Comparison of ENCODE assay signal across 10 cellular contexts in genomic region chr7:142855756-142856564, GRCh38. TPM values are rescaled to one million over a fixed set of nuclear protein-coding genes. Genes with fewer than 3 reads are reported as not detected.
DNase-seq lines count a peak whose midpoint lies in the region; ATAC-seq and TF ChIP-seq lines count a peak whose summit lies in the region.
"Had no signal": no experiment of that assay in that cellular context is flagged by ENCODE, and none has a peak within 500 bp of the region (broad histone marks: within the 10 kb centered on the region; RNA-seq: fewer than 3 reads in every experiment).

No MANE protein-coding gene starts in this region.

- peaks cover 35% of the 10 kb centered on the region for H3K27me3 Mint-ChIP-seq in activated naive CD4-positive, alpha-beta T cell treated with anti-CD3 and anti-CD28 coated beads, Interleukin-2, amount 10 ng/mL, durations not matched to agents 7 days and 5 days

- TF ChIP-seq CTCF in colonic mucosa (IDR thresholded peaks at IDR 0.05), result no peak

- H3K4me3 ChIP-seq in colonic mucosa (peak overlapping the region; percentile 46), urinary bladder (ENCODE audit: low read depth, low read length) (peak overlapping the region; percentile 87)

- peak overlapping the region; percentile 72 for H3K4me3 Mint-ChIP-seq in activated naive CD4-positive, alpha-beta T cell treated with anti-CD3 and anti-CD28 coated beads, Interleukin-2, amount 10 ng/mL, durations not matched to agents 7 days and 5 days

- no peak overlapping the region for H3K27ac Mint-ChIP-seq in activated naive CD4-positive, alpha-beta T cell treated with anti-CD3 and anti-CD28 coated beads, Interleukin-2, amount 10 ng/mL, durations not matched to agents 7 days and 5 days

- no peaks in the 10 kb centered on the region for H3K9me3 ChIP-seq in colonic mucosa

- CTCF ChIA-PET in activated naive CD4-positive, alpha-beta T cell treated with anti-CD3 and anti-CD28 coated beads, Interleukin-2, amount 10 ng/mL, durations not matched to agents 7 days and 5 days (lab: Charles Lee), result interaction anchor here (0.6 to 3.0 kb wide), 9 partner anchors 9 to 359 kb away, joined by 3 to 29 read pairs (median 3); no protein-coding TSS in a partner anchor

- H3K27ac ChIP-seq in colonic mucosa, result no peak overlapping the region
- H3K27ac ChIP-seq in urinary bladder (ENCODE audit: low read depth), result no peak overlapping the region

- no peaks in the 10 kb centered on the region for H3K36me3 Mint-ChIP-seq in activated naive CD4-positive, alpha-beta T cell treated with anti-CD3 and anti-CD28 coated beads, Interleukin-2, amount 10 ng/mL, durations not matched to agents 7 days and 5 days

- H3K9ac ChIP-seq in colonic mucosa (ENCODE audit: low read depth in 2 of 2, low read length in 2 of 2), result no peak overlapping the region

- WGBS in urinary bladder, result 43% methylated on average over 12 of the region's 12 CpGs

- intact Hi-C loops in colonic mucosa (cut with DNase I), result loop anchor here (10.0 kb wide), 1 partner anchor 359 kb away; no protein-coding TSS in a partner anchor

- no peak for DNase-seq in activated naive CD4-positive, alpha-beta T cell treated with anti-CD3 and anti-CD28 coated beads, Interleukin-2, amount 10 ng/mL, durations not matched to agents 7 days and 5 days
- DNase-seq in activated naive CD4-positive, alpha-beta T cell (lab: John Stamatoyannopoulos, UW), result no peak
- DNase-seq in colonic mucosa (peak; percentile 29), midbrain (lab: John Stamatoyannopoulos, UW) (peak; percentile 23), cortex of kidney (lab: John Stamatoyannopoulos, UW) (no peak), HuH-7.5 (ENCODE audit: low spot score) (no peak)
- DNase-seq: activated gamma-delta T cell, DMS79 treated with DMSO at 0.1 percent for 48 hours had no signal

- no peaks in the 10 kb centered on the region for H3K27me3 ChIP-seq in colonic mucosa

- H3K4me1 ChIP-seq in colonic mucosa, result peaks cover 6% of the 10 kb centered on the region
- H3K4me1 ChIP-seq in urinary bladder (ENCODE audit: insufficient read depth), result no peaks in the 10 kb centered on the region

- no peaks in the 10 kb centered on the region for H3K9me3 Mint-ChIP-seq in activated naive CD4-positive, alpha-beta T cell treated with anti-CD3 and anti-CD28 coated beads, Interleukin-2, amount 10 ng/mL, durations not matched to agents 7 days and 5 days

- ATAC-seq in GM21447 (IDR thresholded peaks at IDR 0.05; ENCODE audit: unreplicated experiment), result no peak

- H3K4me1 Mint-ChIP-seq in activated naive CD4-positive, alpha-beta T cell treated with anti-CD3 and anti-CD28 coated beads, Interleukin-2, amount 10 ng/mL, durations not matched to agents 7 days and 5 days, result peaks cover 24% of the 10 kb centered on the region

- H3K36me3 ChIP-seq in colonic mucosa (no peaks in the 10 kb centered on the region), urinary bladder (ENCODE audit: insufficient read depth) (no peaks in the 10 kb centered on the region)

RNA-seq across cellular contexts. Expression of gene EPHB6, which starts 1.1 kb away (rescaled TPM):
- total RNA-seq in colonic mucosa (1 to 10 TPM; 1.5 to 2.3 TPM), urinary bladder (10.8 TPM)
- polyA plus RNA-seq in urinary bladder, result 23.4 TPM

RNA-seq across cellular contexts. Expression of gene TRPV6, which starts 29.6 kb away (rescaled TPM):
- total RNA-seq in colonic mucosa, result under 1 TPM; 0.05 to 0.61 TPM
- 0.74 TPM for total RNA-seq in urinary bladder
- polyA plus RNA-seq in urinary bladder, result 0.32 TPM

Comparison
In these comparisons a context has a peak if more than half of its experiments do, and no peak if none do; other contexts are left out.
1. DNase-seq: peak in colonic mucosa (single experiment) and midbrain (single experiment); none in activated naive CD4-positive, alpha-beta T cell treated with anti-CD3 and anti-CD28 coated beads, Interleukin-2, amount 10 ng/mL, durations not matched to agents 7 days and 5 days (single experiment), activated naive CD4-positive, alpha-beta T cell (0 of 4), cortex of kidney (single experiment) and HuH-7.5 (single experiment).